In the genomic region with DNA sequence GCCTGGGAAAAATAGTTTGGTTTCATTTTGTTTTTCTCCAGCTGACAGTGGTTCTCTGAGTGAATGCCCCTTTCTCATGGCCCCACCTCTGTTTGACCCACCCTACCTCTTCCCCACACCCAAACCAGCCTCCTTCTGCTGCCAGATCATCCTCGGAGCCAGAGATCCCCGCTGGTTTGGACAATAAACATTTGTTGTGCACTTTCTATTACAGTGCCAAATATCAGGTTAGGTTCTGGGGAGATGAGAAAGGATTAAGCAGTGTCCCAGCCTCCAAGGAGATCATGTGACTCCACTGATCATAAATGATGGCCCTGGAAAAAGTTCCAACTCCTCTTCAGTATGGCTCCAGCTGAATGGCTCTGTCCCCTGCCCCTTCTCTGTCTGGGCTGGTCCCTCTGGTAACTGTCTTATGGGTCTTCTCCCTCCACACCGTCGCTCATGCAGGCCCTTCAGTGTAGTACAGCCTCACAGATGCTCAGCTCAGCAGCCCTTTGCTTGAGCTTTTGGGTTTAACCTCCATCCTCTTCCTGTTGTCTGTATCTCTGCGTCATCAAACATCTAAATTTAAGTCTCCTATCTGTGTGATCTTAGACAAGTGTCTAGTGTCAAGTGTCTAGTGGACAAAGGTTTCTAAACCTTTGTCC, we compare ENCODE assay signal across 9 cellular contexts. TPM values are rescaled to one million over a fixed set of nuclear protein-coding genes. Genes with fewer than 3 reads are reported as not detected.
DNase-seq lines count a peak whose midpoint lies in the region; ATAC-seq, FAIRE-seq and TF ChIP-seq lines count a peak whose summit lies in the region.
"Had no signal": no experiment of that assay in that cellular context is flagged by ENCODE, and none has a peak within 500 bp of the region (broad histone marks: within the 10 kb centered on the region; RNA-seq: fewer than 3 reads in every experiment).

No MANE protein-coding gene starts in this region.

- 42 to 51% (median 46%) methylated on average over 5 of the region's 5 CpGs for WGBS in small intestine, 3 donors

- peak overlapping the region; percentile 100 for H3K27ac Mint-ChIP-seq in activated CD4-positive, alpha-beta T cell treated with anti-CD3 and anti-CD28 coated beads for 36 hours
- peak overlapping the region; percentile 58 for H3K27ac Mint-ChIP-seq in endothelial cell (ENCODE audit: unreplicated experiment)
- H3K27ac Mint-ChIP-seq in WTC11 = no peak overlapping the region

- H3K27me3 ChIP-seq in small intestine (ENCODE audit: control insufficient read depth in 2 of 2, insufficient read depth in 2 of 2, low read length in 2 of 2) = no peaks in the 10 kb centered on the region

- peak overlapping the region; percentile 83 for H3K4me3 Mint-ChIP-seq in activated CD4-positive, alpha-beta T cell treated with anti-CD3 and anti-CD28 coated beads for 36 hours
- peak overlapping the region; percentile 1 for H3K4me3 Mint-ChIP-seq in endothelial cell (ENCODE audit: unreplicated experiment)
- no peak overlapping the region for H3K4me3 Mint-ChIP-seq in WTC11

- CTCF ChIA-PET in activated CD4-positive, alpha-beta T cell treated with anti-CD3 and anti-CD28 coated beads for 36 hours (lab: Charles Lee) = interaction anchor here (0.6 to 2.6 kb wide), 7 partner anchors 9 to 102 kb away, joined by 3 to 12 read pairs (median 5); partner anchors contain the start of gene SERPINB1
- CTCF ChIA-PET in WTC11 (lab: Charles Lee) = interaction anchor here (1.5 to 2.0 kb wide), 2 partner anchors 7 to 12 kb away, joined by 4 to 9 read pairs; no protein-coding TSS in a partner anchor

- peaks cover 91% of the 10 kb centered on the region for H3K4me1 Mint-ChIP-seq in activated CD4-positive, alpha-beta T cell treated with anti-CD3 and anti-CD28 coated beads for 36 hours
- H3K4me1 Mint-ChIP-seq in endothelial cell (ENCODE audit: unreplicated experiment) = peaks cover 47% of the 10 kb centered on the region
- H3K4me1 Mint-ChIP-seq in WTC11 = peaks cover 55% of the 10 kb centered on the region

- no peak for FAIRE-seq in small intestine (lab: Jason Lieb, UNC)

- DNase-seq in activated CD4-positive, alpha-beta T cell treated with anti-CD3 and anti-CD28 coated beads for 36 hours = peak; percentile 62
- DNase-seq in endothelial cell (ENCODE audit: low spot score) (no peak), small intestine (no peak), WTC11 (ENCODE audit: low spot score) (no peak), NCI-H2107 treated with DMSO at 0.1 percent for 48 hours (lab: John Stamatoyannopoulos, UW; ENCODE audit: unreplicated experiment) (no peak)

- H3K27me3 Mint-ChIP-seq in activated CD4-positive, alpha-beta T cell treated with anti-CD3 and anti-CD28 coated beads for 36 hours = no peaks in the 10 kb centered on the region
- H3K27me3 Mint-ChIP-seq in endothelial cell (ENCODE audit: unreplicated experiment) (peaks cover under 1% of the 10 kb centered on the region), WTC11 (ENCODE audit: low read depth) (no peaks in the 10 kb centered on the region)

- intact Hi-C loops in activated CD4-positive, alpha-beta T cell treated with anti-CD3 and anti-CD28 coated beads for 36 hours (cut with DNase I, micrococcal nuclease) = loop anchor here in 1 of 2 experiments (1.0 to 5.0 kb wide), 3 partner anchors 12 to 34 kb away; no protein-coding TSS in a partner anchor

- peaks cover 12% of the 10 kb centered on the region for H3K36me3 Mint-ChIP-seq in activated CD4-positive, alpha-beta T cell treated with anti-CD3 and anti-CD28 coated beads for 36 hours (ENCODE audit: low read depth)
- peaks cover 3% of the 10 kb centered on the region for H3K36me3 Mint-ChIP-seq in endothelial cell (ENCODE audit: low read depth, unreplicated experiment)
- H3K36me3 Mint-ChIP-seq in WTC11 = peaks cover 7% of the 10 kb centered on the region; the same call in 1 of the 2 replicates

- ATAC-seq in GM18861 (IDR thresholded peaks at IDR 0.05; ENCODE audit: unreplicated experiment) (peak; percentile 17), WTC11 (no peak), HG02973 (IDR thresholded peaks at IDR 0.05; ENCODE audit: unreplicated experiment) (no peak), GM19452 (IDR thresholded peaks at IDR 0.05; ENCODE audit: unreplicated experiment) (no peak)
- ATAC-seq in activated CD4-positive, alpha-beta T cell treated with anti-CD3 and anti-CD28 coated beads for 36 hours = peak; percentile 20

- POLR2A ChIA-PET in activated CD4-positive, alpha-beta T cell treated with anti-CD3 and anti-CD28 coated beads for 36 hours (lab: Charles Lee) = interaction anchor here (0.6 to 2.6 kb wide), 6 partner anchors 10 to 94 kb away, joined by 3 to 31 read pairs (median 18); partner anchors contain the start of gene SERPINB1
- POLR2A ChIA-PET in WTC11 (lab: Charles Lee) = no interaction called here

- TF ChIP-seq CTCF in endothelial cell (IDR thresholded peaks at IDR 0.05; ENCODE audit: unreplicated experiment) (no peak), WTC11 (IDR thresholded peaks at IDR 0.05) (no peak)

- H3K4me3 ChIP-seq in small intestine (ENCODE audit: low read depth in 1 of 2, low read length in 2 of 2) = no peak overlapping the region

- H3K36me3 ChIP-seq in small intestine (ENCODE audit: control insufficient read depth in 2 of 2, insufficient read depth in 2 of 2, low read length in 2 of 2) = no peaks in the 10 kb centered on the region

- no peaks in the 10 kb centered on the region for H3K9me3 Mint-ChIP-seq in activated CD4-positive, alpha-beta T cell treated with anti-CD3 and anti-CD28 coated beads for 36 hours (ENCODE audit: low read depth)
- H3K9me3 Mint-ChIP-seq in endothelial cell (ENCODE audit: unreplicated experiment) = no peaks in the 10 kb centered on the region
- peaks cover 13% of the 10 kb centered on the region for H3K9me3 Mint-ChIP-seq in WTC11

- peaks cover 0 to 3% of the 10 kb centered on the region in 2 donors for H3K4me1 ChIP-seq in small intestine (ENCODE audit: control insufficient read depth in 2 of 2, insufficient read depth in 1 of 2, low read depth in 1 of 2, low read length in 1 of 2)

- H3K27ac ChIP-seq in small intestine (ENCODE audit: low read depth in 1 of 2, low read length in 1 of 2) = peak overlapping the region; percentile 76 to 90

- no peaks in the 10 kb centered on the region for H3K9me3 ChIP-seq in small intestine (ENCODE audit: control insufficient read depth, low read depth)

TF ChIP-seq in WTC11, 78 proteins besides CTCF, POLR2A, EP300 and RAD21:
- no peak for TF ChIP-seq MLX (CRISPR knock-in tag; IDR thresholded peaks at IDR 0.05)
- no peak for TF ChIP-seq E2F1 (CRISPR knock-in tag; IDR thresholded peaks at IDR 0.05)
- no peak for TF ChIP-seq SP1 (CRISPR knock-in tag; conservative IDR thresholded peaks at IDR 0.05)
- TF ChIP-seq ZNF671 (CRISPR knock-in tag; IDR thresholded peaks at IDR 0.05) = no peak
- TF ChIP-seq RELA (CRISPR knock-in tag; IDR thresholded peaks at IDR 0.05; ENCODE audit: borderline replicate concordance) = no peak
- no peak for TF ChIP-seq GRHL2 (CRISPR knock-in tag; IDR thresholded peaks at IDR 0.05; ENCODE audit: insufficient replicate concordance, severe bottlenecking)
- no peak for TF ChIP-seq ZNF219 (CRISPR knock-in tag; IDR thresholded peaks at IDR 0.05; ENCODE audit: borderline replicate concordance)
- TF ChIP-seq, protein P1, sequence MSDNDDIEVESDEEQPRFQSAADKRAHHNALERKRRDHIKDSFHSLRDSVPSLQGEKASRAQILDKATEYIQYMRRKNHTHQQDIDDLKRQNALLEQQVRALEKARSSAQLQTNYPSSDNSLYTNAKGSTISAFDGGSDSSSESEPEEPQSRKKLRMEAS (CRISPR knock-in tag; IDR thresholded peaks at IDR 0.05) = no peak
- no peak for TF ChIP-seq HMGA2 (CRISPR knock-in tag; IDR thresholded peaks at IDR 0.05)
- TF ChIP-seq CREB1 (CRISPR knock-in tag; IDR thresholded peaks at IDR 0.05) = no peak
- TF ChIP-seq EMX1 (CRISPR knock-in tag; IDR thresholded peaks at IDR 0.05) = no peak

RNA-seq across cellular contexts. Expression of gene SERPINB1, which starts 17.1 kb away (rescaled TPM):
- total RNA-seq in activated CD4-positive, alpha-beta T cell treated with anti-CD3 and anti-CD28 coated beads for 36 hours = 100 to 1,000 TPM; 200 to 243 TPM
- total RNA-seq in endothelial cell (ENCODE audit: unreplicated experiment) (16.6 TPM), WTC11 (2021) (14.8 to 21.1 TPM (median 16.9 TPM) in 3 replicates)
- polyA plus RNA-seq in small intestine = 100 to 1,000 TPM; 154 to 226 (median 169) TPM
- polyA plus RNA-seq: neural cell had no signal

RNA-seq across cellular contexts. Expression of gene SERPINB9, which starts 44.3 kb away (rescaled TPM):
- 100 to 1,000 TPM in 1 of 2 experiments, 10 to 100 TPM in 1; 90.0 to 109 TPM for total RNA-seq in activated CD4-positive, alpha-beta T cell treated with anti-CD3 and anti-CD28 coated beads for 36 hours
- 23.0 TPM for total RNA-seq in endothelial cell (ENCODE audit: unreplicated experiment)
- 1 to 10 TPM in 2 of 3 donors, under 1 TPM in 1; 0.22 to 3.6 (median 1.1) TPM for polyA plus RNA-seq in small intestine
- total RNA-seq in WTC11 (2021) = 39.5 to 43.7 TPM (median 41.6 TPM) in 3 replicates

Comparison
In these comparisons a context has a peak if more than half of its experiments do, and no peak if none do; other contexts are left out.
1. ATAC-seq: peak in GM18861 (single experiment) and activated CD4-positive, alpha-beta T cell treated with anti-CD3 and anti-CD28 coated beads for 36 hours (single experiment); none in WTC11 (single experiment), HG02973 (single experiment) and GM19452 (single experiment).